16 cellular contexts compared by ENCODE assay signal in genomic region chr3:36548712-36549111, GRCh38.
DNase-seq lines count a peak whose midpoint lies in the region; ATAC-seq and TF ChIP-seq lines count a peak whose summit lies in the region.
"Had no signal": no experiment of that assay in that cellular context is flagged by ENCODE, and none has a peak within 500 bp of the region (broad histone marks: within the 10 kb centered on the region; RNA-seq: fewer than 3 reads in every experiment).

No MANE protein-coding gene starts in this region.

- H3K36me3 ChIP-seq in left lung = no peaks in the 10 kb centered on the region
- H3K36me3 ChIP-seq: BLaER1, HAP-1 had no signal

- in situ Hi-C loops in ACHN (cut with HindIII; ENCODE audit: low pct_ligation_motif_present, low pct_unique_long_range_greater_than_20kb, low sequenced_read_pairs) = no loop called here

- no peak overlapping the region for H3K4me3 ChIP-seq in left lung
- H3K4me3 ChIP-seq: A549, BLaER1, HAP-1 had no signal

- intact Hi-C loops in left lung (cut with DNase I) = no loop called here

- peaks cover 0 to 12% of the 10 kb centered on the region in 2 donors for H3K9me3 ChIP-seq in left lung
- H3K9me3 ChIP-seq: HAP-1 had no signal

- H3K27me3 ChIP-seq in left lung = no peaks in the 10 kb centered on the region
- H3K27me3 ChIP-seq: BLaER1 had no signal

- DNase-seq in ACHN (peak; percentile 23), EL (peak; percentile 35), M059J (ENCODE audit: low read depth) (peak; percentile 38), kidney tubule cell (ENCODE audit: low spot score) (peak; percentile 49), GM03348 (ENCODE audit: low spot score) (no peak), left lung (no peak)
- DNase-seq: CD4-positive, alpha-beta memory T cell; DMS153; DMS79; Kasumi-1; KG1 had no signal

- no peak overlapping the region for H3K27ac ChIP-seq in left lung
- H3K27ac ChIP-seq: A549, BLaER1 had no signal

- no peak for TF ChIP-seq CTCF in left lung (IDR thresholded peaks at IDR 0.05)

- no peaks in the 10 kb centered on the region for H3K4me1 ChIP-seq in left lung
- H3K4me1 ChIP-seq: A549, HAP-1 had no signal

- ATAC-seq in HG02571 (IDR thresholded peaks at IDR 0.05; ENCODE audit: unreplicated experiment) (no peak), GM19023 (IDR thresholded peaks at IDR 0.05; ENCODE audit: unreplicated experiment) (no peak), left lung (no peak)
- ATAC-seq: A549 had no signal

Comparison
In these comparisons a context has a peak if more than half of its experiments do, and no peak if none do; other contexts are left out.
1. DNase-seq: peak in ACHN (single experiment), EL (single experiment), M059J (single experiment) and kidney tubule cell (single experiment); none in GM03348 (single experiment) and left lung (0 of 2).